20 cellular contexts compared by ENCODE assay signal in the genomic region with DNA sequence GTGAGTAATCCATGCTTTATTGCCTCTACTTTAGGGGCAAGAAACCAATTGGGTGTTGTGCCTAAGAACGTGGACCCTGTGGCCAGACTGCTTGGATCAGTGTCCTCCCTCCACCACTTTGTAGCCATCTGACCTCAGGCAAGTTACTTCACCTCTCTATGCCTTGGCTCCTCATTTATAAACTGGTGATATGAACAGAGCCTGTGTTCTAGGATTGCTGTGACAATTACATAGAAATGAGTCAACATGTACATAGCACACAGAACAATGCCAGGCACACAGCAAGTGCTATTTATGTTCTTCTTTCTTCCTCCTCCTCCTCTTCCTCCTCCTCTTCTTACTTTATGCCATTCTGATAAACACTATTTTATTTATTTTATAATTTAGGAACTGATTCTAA.
"Had no signal": no experiment of that assay in that cellular context is flagged by ENCODE, and none has a peak within 500 bp of the region (broad histone marks: within the 10 kb centered on the region; RNA-seq: fewer than 3 reads in every experiment).

No MANE protein-coding gene starts in this region.

- H3K4me1 ChIP-seq: vagina had no signal

- H3K36me3 ChIP-seq: esophagus squamous epithelium, gastroesophageal sphincter, stomach, suprapubic skin, vagina had no signal

- H3K9me3 ChIP-seq: esophagus squamous epithelium, gastroesophageal sphincter, stomach, suprapubic skin, vagina had no signal

- H3K4me3 ChIP-seq: esophagus squamous epithelium, gastroesophageal sphincter, skin epidermis, stomach, suprapubic skin, vagina had no signal

- H3K27me3 ChIP-seq: esophagus squamous epithelium, gastroesophageal sphincter, stomach, suprapubic skin, vagina had no signal

- H3K27ac ChIP-seq: esophagus squamous epithelium, skin epidermis, stomach, suprapubic skin, vagina had no signal

- ATAC-seq: activated CD8-positive, alpha-beta T cell treated with anti-CD3 and anti-CD28 coated beads, Interleukin-2, amount 10 ng/mL, durations not matched to agents 7 days and 5 days; activated naive CD4-positive, alpha-beta T cell treated with anti-CD3 and anti-CD28 coated beads, Interleukin-2, amount 50 U/mL, for 72 hours; gastroesophageal sphincter; stimulated activated memory B cell treated with anti-CD40 and anti-IgM and Interleukin-4, amounts not matched to agents 10 μg/mL and 1 μg/mL and 100 μg/mL, for 72 hours had no signal

- DNase-seq: activated CD4-positive, alpha-beta T cell treated with anti-CD3 and anti-CD28 coated beads, Interleukin-2, amount 50 U/mL, for 1 hour; activated CD8-positive, alpha-beta T cell treated with anti-CD3 and anti-CD28 coated beads, Interleukin-2, amount 10 ng/mL, durations not matched to agents 7 days and 5 days; aorta; caudate nucleus; effector CD4-positive, alpha-beta T cell; esophagus squamous epithelium; head of caudate nucleus; hypothalamus; mesenchymal stem cell; naive B cell; nucleus accumbens; stimulated activated CD4-positive, alpha-beta T cell treated with anti-CD3 and anti-CD28 coated beads, Interleukin-1b, Interleukin-23, amount 100 ng/mL, for 48 hours; stomach; trophoblast cell had no signal
